Comparison of ENCODE assay signal across 2 cellular contexts in genomic region chr19:55392820-55393219, GRCh38.
TF ChIP-seq lines count a peak whose summit lies in the region.

No MANE protein-coding gene starts in this region.

TF ChIP-seq in A549, 52 proteins besides CTCF, POLR2A, EP300 and RAD21 (continued from another document):
- TF ChIP-seq POLR2AphosphoS2 (conservative IDR thresholded peaks at IDR 0.05; ENCODE audit: low read length) (no peak), MYC (IDR thresholded peaks at IDR 0.05; ENCODE audit: borderline replicate concordance, low read length) (no peak), CHD2 (IDR thresholded peaks at IDR 0.05; ENCODE audit: low read length, partially characterized antibody) (no peak)

TF ChIP-seq in HEK293, 187 proteins besides CTCF, POLR2A, EP300 and RAD21 (continued from another document):
- no peak for TF ChIP-seq ZNF791 (tag by site-specific recombination; IDR thresholded peaks at IDR 0.05)
- TF ChIP-seq ZNF549 (tag by site-specific recombination; IDR thresholded peaks at IDR 0.05) = no peak
- peak; percentile 72 for TF ChIP-seq ZFHX2 (tag by site-specific recombination; conservative IDR thresholded peaks at IDR 0.05)
- TF ChIP-seq ZNF311 (tag by site-specific recombination; IDR thresholded peaks at IDR 0.05; ENCODE audit: borderline replicate concordance) = no peak
- no peak for TF ChIP-seq ZNF394 (tag by site-specific recombination; IDR thresholded peaks at IDR 0.05; ENCODE audit: borderline replicate concordance)
- peak; percentile 73; the same call in 1 of the 2 replicates for TF ChIP-seq EGR2 (tag by site-specific recombination; IDR thresholded peaks at IDR 0.05; ENCODE audit: low read depth)
- TF ChIP-seq ZNF24 (tag by site-specific recombination; IDR thresholded peaks at IDR 0.05) = no peak
- no peak for TF ChIP-seq MYNN (tag by site-specific recombination; IDR thresholded peaks at IDR 0.05; ENCODE audit: borderline replicate concordance)
- TF ChIP-seq ZIC2 (tag by site-specific recombination; IDR thresholded peaks at IDR 0.05) = peak; percentile 26; the same call in 1 of the 2 replicates
- TF ChIP-seq ZNF664 (tag by site-specific recombination; IDR thresholded peaks at IDR 0.05) = no peak
- TF ChIP-seq ZBTB10 (tag by site-specific recombination; IDR thresholded peaks at IDR 0.05) = no peak
TF ChIP-seq in HEK293: peak in this region for 4.
